ENCODE assay signal across 1 cellular context in the genomic region with DNA sequence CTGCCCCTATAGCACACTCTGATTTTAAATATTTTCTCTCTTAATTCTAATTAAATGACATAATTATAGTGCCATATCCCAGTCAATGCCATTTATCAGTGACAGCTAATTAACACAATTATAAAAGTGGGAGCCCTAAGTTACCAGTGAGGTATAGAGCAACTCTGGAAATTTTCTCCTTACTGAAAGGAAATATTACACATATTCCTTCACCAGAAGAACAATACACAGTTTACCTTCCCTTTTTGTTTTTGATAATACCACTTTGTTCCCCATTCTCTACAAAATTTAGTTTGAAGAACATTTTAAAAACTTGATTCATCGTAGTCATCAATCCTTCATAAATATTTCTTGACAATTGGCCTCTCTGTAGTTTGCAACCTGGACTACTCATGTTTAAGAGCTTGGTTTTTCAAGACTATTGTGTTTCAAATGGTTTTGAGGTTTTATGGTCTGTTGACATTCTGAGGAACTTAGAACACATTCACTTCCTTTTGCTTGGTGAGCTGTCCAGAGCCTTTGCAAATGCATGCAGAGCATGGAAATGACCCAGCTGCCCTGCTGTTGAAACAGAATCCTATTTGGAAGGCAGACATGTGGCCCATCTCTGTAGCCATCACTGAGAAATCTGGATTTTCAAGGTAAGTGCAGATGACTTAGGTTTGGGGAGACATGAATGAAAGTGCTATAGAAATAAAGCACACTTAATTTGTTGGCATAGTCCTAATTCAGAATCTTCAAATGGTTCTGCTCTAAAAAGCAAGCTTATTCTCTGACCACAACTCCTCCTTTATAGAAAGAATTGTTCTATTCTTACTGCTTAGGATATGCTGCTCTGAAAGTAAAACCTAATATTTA.
TF ChIP-seq lines count a peak whose summit lies in the region.

A gene with protein sequence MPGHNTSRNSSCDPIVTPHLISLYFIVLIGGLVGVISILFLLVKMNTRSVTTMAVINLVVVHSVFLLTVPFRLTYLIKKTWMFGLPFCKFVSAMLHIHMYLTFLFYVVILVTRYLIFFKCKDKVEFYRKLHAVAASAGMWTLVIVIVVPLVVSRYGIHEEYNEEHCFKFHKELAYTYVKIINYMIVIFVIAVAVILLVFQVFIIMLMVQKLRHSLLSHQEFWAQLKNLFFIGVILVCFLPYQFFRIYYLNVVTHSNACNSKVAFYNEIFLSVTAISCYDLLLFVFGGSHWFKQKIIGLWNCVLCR (plus strand): TSS at position 504 of the 858 bp plus-strand sequence. CDS start 56,628 bp downstream, outside the sequence.

TF ChIP-seq in GM12878, 131 proteins besides CTCF, POLR2A, EP300 and RAD21 (continued from another document and continues in another):
- TF ChIP-seq, protein P1, sequence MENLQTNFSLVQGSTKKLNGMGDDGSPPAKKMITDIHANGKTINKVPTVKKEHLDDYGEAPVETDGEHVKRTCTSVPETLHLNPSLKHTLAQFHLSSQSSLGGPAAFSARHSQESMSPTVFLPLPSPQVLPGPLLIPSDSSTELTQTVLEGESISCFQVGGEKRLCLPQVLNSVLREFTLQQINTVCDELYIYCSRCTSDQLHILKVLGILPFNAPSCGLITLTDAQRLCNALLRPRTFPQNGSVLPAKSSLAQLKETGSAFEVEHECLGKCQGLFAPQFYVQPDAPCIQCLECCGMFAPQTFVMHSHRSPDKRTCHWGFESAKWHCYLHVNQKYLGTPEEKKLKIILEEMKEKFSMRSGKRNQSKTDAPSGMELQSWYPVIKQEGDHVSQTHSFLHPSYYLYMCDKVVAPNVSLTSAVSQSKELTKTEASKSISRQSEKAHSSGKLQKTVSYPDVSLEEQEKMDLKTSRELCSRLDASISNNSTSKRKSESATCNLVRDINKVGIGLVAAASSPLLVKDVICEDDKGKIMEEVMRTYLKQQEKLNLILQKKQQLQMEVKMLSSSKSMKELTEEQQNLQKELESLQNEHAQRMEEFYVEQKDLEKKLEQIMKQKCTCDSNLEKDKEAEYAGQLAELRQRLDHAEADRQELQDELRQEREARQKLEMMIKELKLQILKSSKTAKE (IDR thresholded peaks at IDR 0.05; ENCODE audit: low read depth, poor library complexity, severe bottlenecking), result peak; percentile 90
- TF ChIP-seq TBL1XR1 (IDR thresholded peaks at IDR 0.05; ENCODE audit: low read depth, low read length) (0 out of 2 replicates have a peak, but pooled peaks have one; percentile 32), KLF5 (IDR thresholded peaks at IDR 0.05; ENCODE audit: partially characterized antibody) (no peak), RB1 (IDR thresholded peaks at IDR 0.05; ENCODE audit: borderline replicate concordance) (peak; percentile 29; the same call in 1 of the 2 replicates), PML (IDR thresholded peaks at IDR 0.05; ENCODE audit: low read length) (peak; percentile 41; the same call in 1 of the 2 replicates), BRCA1 (IDR thresholded peaks at IDR 0.05; ENCODE audit: low read depth, low read length) (no peak), BMI1 (IDR thresholded peaks at IDR 0.05; ENCODE audit: borderline replicate concordance) (peak; percentile 39; the same call in 1 of the 2 replicates), NR2F1 (conservative IDR thresholded peaks at IDR 0.05) (peak; percentile 55; the same call in 1 of the 2 replicates), MTA3 (IDR thresholded peaks at IDR 0.05; ENCODE audit: borderline replicate concordance, low read length) (peak; percentile 49; the same call in 1 of the 2 replicates), FOXM1 (IDR thresholded peaks at IDR 0.05; ENCODE audit: low read depth, low read length) (peak; percentile 69; the same call in 1 of the 2 replicates), MEF2A (IDR thresholded peaks at IDR 0.05; ENCODE audit: insufficient read depth, low read depth, low read length) (peak; percentile 66; the same call in 1 of the 2 replicates), JUNB (IDR thresholded peaks at IDR 0.05) (0 out of 2 replicates have a peak, but pooled peaks have one; percentile 11), CREM (IDR thresholded peaks at IDR 0.05; ENCODE audit: low read depth) (peak; percentile 61), STAT3 (IDR thresholded peaks at IDR 0.05; ENCODE audit: low read depth, low read length) (no peak), ZNF687 (IDR thresholded peaks at IDR 0.05) (no peak), ASH2L (IDR thresholded peaks at IDR 0.05; ENCODE audit: borderline replicate concordance, low read depth) (no peak), DPF2 (IDR thresholded peaks at IDR 0.05) (peak; percentile 91), NKRF (conservative IDR thresholded peaks at IDR 0.05) (no peak), IKZF1 (conservative IDR thresholded peaks at IDR 0.05) (peak; percentile 90), NRF1 (conservative IDR thresholded peaks at IDR 0.05; ENCODE audit: low read depth, low read length) (no peak), GATAD2B (conservative IDR thresholded peaks at IDR 0.05; ENCODE audit: low read depth) (peak; percentile 61), CHD1 (IDR thresholded peaks at IDR 0.05; ENCODE audit: low read depth, low read length) (no peak), IRF4 (IDR thresholded peaks at IDR 0.05; ENCODE audit: low read depth, low read length) (0 out of 2 replicates have a peak, but pooled peaks have one; percentile 40), RELA (IDR thresholded peaks at IDR 0.05; ENCODE audit: borderline replicate concordance, partially characterized antibody) (no peak), NBN (IDR thresholded peaks at IDR 0.05) (peak; percentile 81), RBBP5 (conservative IDR thresholded peaks at IDR 0.05) (no peak), CBX3 (IDR thresholded peaks at IDR 0.05; ENCODE audit: borderline replicate concordance, low read depth) (no peak), SREBF1 (IDR thresholded peaks at IDR 0.05; ENCODE audit: low read length) (no peak), TCF12 (IDR thresholded peaks at IDR 0.05; ENCODE audit: low read depth, low read length) (peak; percentile 82; the same call in 1 of the 2 replicates), MEF2B (IDR thresholded peaks at IDR 0.05; ENCODE audit: partially characterized antibody, poor library complexity, severe bottlenecking) (peak; percentile 19), TCF3 (IDR thresholded peaks at IDR 0.05; ENCODE audit: borderline replicate concordance, insufficient read depth, low read depth, low read length) (peak; percentile 49; the same call in 1 of the 2 replicates), ZBED1 (IDR thresholded peaks at IDR 0.05; ENCODE audit: borderline replicate concordance) (peak; percentile 27; the same call in 1 of the 2 replicates), RCOR1 (conservative IDR thresholded peaks at IDR 0.05; ENCODE audit: low read depth, low read length) (peak; percentile 89; the same call in 1 of the 2 replicates), PKNOX1 (IDR thresholded peaks at IDR 0.05) (peak; percentile 37)
- TF ChIP-seq, protein P2, sequence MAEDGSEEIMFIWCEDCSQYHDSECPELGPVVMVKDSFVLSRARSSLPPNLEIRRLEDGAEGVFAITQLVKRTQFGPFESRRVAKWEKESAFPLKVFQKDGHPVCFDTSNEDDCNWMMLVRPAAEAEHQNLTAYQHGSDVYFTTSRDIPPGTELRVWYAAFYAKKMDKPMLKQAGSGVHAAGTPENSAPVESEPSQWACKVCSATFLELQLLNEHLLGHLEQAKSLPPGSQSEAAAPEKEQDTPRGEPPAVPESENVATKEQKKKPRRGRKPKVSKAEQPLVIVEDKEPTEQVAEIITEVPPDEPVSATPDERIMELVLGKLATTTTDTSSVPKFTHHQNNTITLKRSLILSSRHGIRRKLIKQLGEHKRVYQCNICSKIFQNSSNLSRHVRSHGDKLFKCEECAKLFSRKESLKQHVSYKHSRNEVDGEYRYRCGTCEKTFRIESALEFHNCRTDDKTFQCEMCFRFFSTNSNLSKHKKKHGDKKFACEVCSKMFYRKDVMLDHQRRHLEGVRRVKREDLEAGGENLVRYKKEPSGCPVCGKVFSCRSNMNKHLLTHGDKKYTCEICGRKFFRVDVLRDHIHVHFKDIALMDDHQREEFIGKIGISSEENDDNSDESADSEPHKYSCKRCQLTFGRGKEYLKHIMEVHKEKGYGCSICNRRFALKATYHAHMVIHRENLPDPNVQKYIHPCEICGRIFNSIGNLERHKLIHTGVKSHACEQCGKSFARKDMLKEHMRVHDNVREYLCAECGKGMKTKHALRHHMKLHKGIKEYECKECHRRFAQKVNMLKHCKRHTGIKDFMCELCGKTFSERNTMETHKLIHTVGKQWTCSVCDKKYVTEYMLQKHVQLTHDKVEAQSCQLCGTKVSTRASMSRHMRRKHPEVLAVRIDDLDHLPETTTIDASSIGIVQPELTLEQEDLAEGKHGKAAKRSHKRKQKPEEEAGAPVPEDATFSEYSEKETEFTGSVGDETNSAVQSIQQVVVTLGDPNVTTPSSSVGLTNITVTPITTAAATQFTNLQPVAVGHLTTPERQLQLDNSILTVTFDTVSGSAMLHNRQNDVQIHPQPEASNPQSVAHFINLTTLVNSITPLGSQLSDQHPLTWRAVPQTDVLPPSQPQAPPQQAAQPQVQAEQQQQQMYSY (CRISPR knock-in tag; IDR thresholded peaks at IDR 0.05), result no peak
- TF ChIP-seq, protein P3, sequence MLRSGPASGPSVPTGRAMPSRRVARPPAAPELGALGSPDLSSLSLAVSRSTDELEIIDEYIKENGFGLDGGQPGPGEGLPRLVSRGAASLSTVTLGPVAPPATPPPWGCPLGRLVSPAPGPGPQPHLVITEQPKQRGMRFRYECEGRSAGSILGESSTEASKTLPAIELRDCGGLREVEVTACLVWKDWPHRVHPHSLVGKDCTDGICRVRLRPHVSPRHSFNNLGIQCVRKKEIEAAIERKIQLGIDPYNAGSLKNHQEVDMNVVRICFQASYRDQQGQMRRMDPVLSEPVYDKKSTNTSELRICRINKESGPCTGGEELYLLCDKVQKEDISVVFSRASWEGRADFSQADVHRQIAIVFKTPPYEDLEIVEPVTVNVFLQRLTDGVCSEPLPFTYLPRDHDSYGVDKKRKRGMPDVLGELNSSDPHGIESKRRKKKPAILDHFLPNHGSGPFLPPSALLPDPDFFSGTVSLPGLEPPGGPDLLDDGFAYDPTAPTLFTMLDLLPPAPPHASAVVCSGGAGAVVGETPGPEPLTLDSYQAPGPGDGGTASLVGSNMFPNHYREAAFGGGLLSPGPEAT (IDR thresholded peaks at IDR 0.05; ENCODE audit: low read depth), result peak; percentile 74
- TF ChIP-seq, protein P4, sequence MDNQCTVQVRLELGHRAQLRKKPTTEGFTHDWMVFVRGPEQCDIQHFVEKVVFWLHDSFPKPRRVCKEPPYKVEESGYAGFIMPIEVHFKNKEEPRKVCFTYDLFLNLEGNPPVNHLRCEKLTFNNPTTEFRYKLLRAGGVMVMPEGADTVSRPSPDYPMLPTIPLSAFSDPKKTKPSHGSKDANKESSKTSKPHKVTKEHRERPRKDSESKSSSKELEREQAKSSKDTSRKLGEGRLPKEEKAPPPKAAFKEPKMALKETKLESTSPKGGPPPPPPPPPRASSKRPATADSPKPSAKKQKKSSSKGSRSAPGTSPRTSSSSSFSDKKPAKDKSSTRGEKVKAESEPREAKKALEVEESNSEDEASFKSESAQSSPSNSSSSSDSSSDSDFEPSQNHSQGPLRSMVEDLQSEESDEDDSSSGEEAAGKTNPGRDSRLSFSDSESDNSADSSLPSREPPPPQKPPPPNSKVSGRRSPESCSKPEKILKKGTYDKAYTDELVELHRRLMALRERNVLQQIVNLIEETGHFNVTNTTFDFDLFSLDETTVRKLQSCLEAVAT (IDR thresholded peaks at IDR 0.05), result peak; percentile 78
